15 cellular contexts compared by ENCODE assay signal in the genomic region with DNA sequence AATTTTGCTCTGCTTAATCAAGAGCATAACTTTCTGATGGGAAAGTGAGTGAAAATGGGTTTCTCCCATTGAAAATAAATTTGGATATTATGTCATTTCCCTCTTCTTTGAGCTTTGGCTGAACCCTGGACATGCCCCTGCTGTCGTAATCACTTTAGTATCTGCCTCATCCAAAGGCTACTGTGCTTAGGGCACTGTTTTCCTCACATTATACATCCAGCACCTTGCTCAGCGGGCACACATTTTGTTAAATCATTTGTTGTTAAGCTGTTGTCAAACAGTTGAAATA.
DNase-seq lines count a peak whose midpoint lies in the region; ATAC-seq and TF ChIP-seq lines count a peak whose summit lies in the region.
"Had no signal": no experiment of that assay in that cellular context is flagged by ENCODE, and none has a peak within 500 bp of the region (broad histone marks: within the 10 kb centered on the region; RNA-seq: fewer than 3 reads in every experiment).

No MANE protein-coding gene starts in this region.

- DNase-seq in Calu3 (no peak), colonic mucosa (peak; percentile 22), sciatic nerve (ENCODE audit: low spot score) (no peak), D341Med (ENCODE audit: low spot score) (no peak), nucleus accumbens (lab: John Stamatoyannopoulos, UW) (no peak), HT-29 (ENCODE audit: low spot score) (no peak)
- DNase-seq: CD4-positive, alpha-beta memory T cell; DMS79; NCI-H187; NCI-H2107; NCI-H510A; NCI-H748 treated with DMSO at 0.1 percent for 48 hours; Right ventricle myocardium superior had no signal

- intact Hi-C loops in Calu3 (cut with micrococcal nuclease; ENCODE audit: unreplicated experiment): loop anchor here (5.0 kb wide), 1 partner anchor 223 kb away; no protein-coding TSS in a partner anchor
- intact Hi-C loops in colonic mucosa (cut with DNase I): no loop called here
- intact Hi-C loops in sciatic nerve (cut with DNase I): no loop called here

- H3K4me1 ChIP-seq in colonic mucosa (peaks cover 4% of the 10 kb centered on the region), liver (ENCODE audit: control insufficient read depth in 4 of 4, insufficient read depth in 4 of 4, low read length in 3 of 4) (peaks cover 0 to 19% (median 13%) of the 10 kb centered on the region in 4 donors)

- peak; percentile 84 for ATAC-seq in sciatic nerve

- H3K4me3 Mint-ChIP-seq in Calu3 (ENCODE audit: low read depth, unreplicated experiment): no peak overlapping the region

- H3K4me1 Mint-ChIP-seq in Calu3 (ENCODE audit: low read depth, unreplicated experiment): peaks cover 42% of the 10 kb centered on the region

- H3K4me3 ChIP-seq in colonic mucosa (no peak overlapping the region), liver (ENCODE audit: low read depth in 1 of 3, low read length in 3 of 3) (peak overlapping the region in 2 of 3 donors; percentile 1 to 45)

- 38% methylated on average over 2 of the region's 2 CpGs for WGBS in liver

- H3K9me3 ChIP-seq in colonic mucosa (no peaks in the 10 kb centered on the region), liver (ENCODE audit: control insufficient read depth in 4 of 4, low read length in 3 of 4) (no peaks in the 10 kb centered on the region)

- peak; percentile 42 to 51 for TF ChIP-seq RAD21 in liver (IDR thresholded peaks at IDR 0.05)

- H3K27ac ChIP-seq in colonic mucosa (peak overlapping the region; percentile 60), liver (ENCODE audit: low read depth in 1 of 2, low read length in 2 of 2) (peak overlapping the region; percentile 70 to 76)
- H3K27ac ChIP-seq: KMS-11 had no signal

- CTCF ChIA-PET in Calu3 (lab: Charles Lee): no interaction called here

- H3K9ac ChIP-seq in colonic mucosa (ENCODE audit: low read depth in 2 of 2, low read length in 2 of 2) (peak overlapping the region in 1 of 2 donors; percentile 24), liver (ENCODE audit: low read depth in 1 of 2, low read length in 2 of 2) (peak overlapping the region in 1 of 2 donors; percentile 43)
- H3K9ac ChIP-seq: KMS-11 had no signal

- peak overlapping the region; percentile 37 for H3K27ac Mint-ChIP-seq in Calu3 (ENCODE audit: unreplicated experiment)

- H3K27me3 ChIP-seq in colonic mucosa (no peaks in the 10 kb centered on the region), liver (ENCODE audit: control insufficient read depth in 4 of 4, insufficient read depth in 4 of 4, low read length in 3 of 4) (no peaks in the 10 kb centered on the region)

- no peaks in the 10 kb centered on the region for H3K9me3 Mint-ChIP-seq in Calu3 (ENCODE audit: low read depth, unreplicated experiment)

- no TSS peak for BruUV-seq in Calu3 (replicated peaks; lab: Mats Ljungman, UMichigan)

- TF ChIP-seq CTCF in Calu3 (IDR thresholded peaks at IDR 0.05; ENCODE audit: unreplicated experiment) (no peak), colonic mucosa (IDR thresholded peaks at IDR 0.05) (no peak), liver (IDR thresholded peaks at IDR 0.05; ENCODE audit: low read depth, low read length, missing input control) (no peak)

- H3K36me3 Mint-ChIP-seq in Calu3 (ENCODE audit: insufficient read depth, unreplicated experiment): peaks cover 6% of the 10 kb centered on the region
- H3K36me3 Mint-ChIP-seq: CD4-positive, alpha-beta memory T cell had no signal

- no peaks in the 10 kb centered on the region for H3K36me3 ChIP-seq in colonic mucosa
- no peaks in the 10 kb centered on the region for H3K36me3 ChIP-seq in liver (ENCODE audit: control insufficient read depth in 4 of 4, insufficient read depth in 3 of 4, low read depth in 1 of 4, low read length in 3 of 4)

- no peaks in the 10 kb centered on the region for H3K27me3 Mint-ChIP-seq in Calu3 (ENCODE audit: unreplicated experiment)
- H3K27me3 Mint-ChIP-seq: CD4-positive, alpha-beta memory T cell had no signal

TF ChIP-seq in liver, 16 proteins besides CTCF, POLR2A, EP300 and RAD21:
- TF ChIP-seq EGR1 (IDR thresholded peaks at IDR 0.05; ENCODE audit: low read depth in 2 of 2): no peak
- peak; percentile 36 to 73 for TF ChIP-seq JUND (IDR thresholded peaks at IDR 0.05)
- no peak for TF ChIP-seq SP1 (IDR thresholded peaks at IDR 0.05)
- no peak for TF ChIP-seq GABPA (IDR thresholded peaks at IDR 0.05 in 1 of 2, conservative IDR thresholded peaks at IDR 0.05 in 1 of 2)
- TF ChIP-seq, protein P1, sequence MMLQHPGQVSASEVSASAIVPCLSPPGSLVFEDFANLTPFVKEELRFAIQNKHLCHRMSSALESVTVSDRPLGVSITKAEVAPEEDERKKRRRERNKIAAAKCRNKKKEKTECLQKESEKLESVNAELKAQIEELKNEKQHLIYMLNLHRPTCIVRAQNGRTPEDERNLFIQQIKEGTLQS (IDR thresholded peaks at IDR 0.05): no peak
- peak; percentile 18 for TF ChIP-seq FOXA2 (IDR thresholded peaks at IDR 0.05)
- peak; percentile 37 for TF ChIP-seq YY1 (IDR thresholded peaks at IDR 0.05)
- no peak for TF ChIP-seq NR2F2 (IDR thresholded peaks at IDR 0.05)
- TF ChIP-seq HNF4A (conservative IDR thresholded peaks at IDR 0.05): peak; percentile 2 to 83
- no peak for TF ChIP-seq TAF1 (conservative IDR thresholded peaks at IDR 0.05)
- no peak for TF ChIP-seq FOXA1 (IDR thresholded peaks at IDR 0.05)
- TF ChIP-seq, protein P2, sequence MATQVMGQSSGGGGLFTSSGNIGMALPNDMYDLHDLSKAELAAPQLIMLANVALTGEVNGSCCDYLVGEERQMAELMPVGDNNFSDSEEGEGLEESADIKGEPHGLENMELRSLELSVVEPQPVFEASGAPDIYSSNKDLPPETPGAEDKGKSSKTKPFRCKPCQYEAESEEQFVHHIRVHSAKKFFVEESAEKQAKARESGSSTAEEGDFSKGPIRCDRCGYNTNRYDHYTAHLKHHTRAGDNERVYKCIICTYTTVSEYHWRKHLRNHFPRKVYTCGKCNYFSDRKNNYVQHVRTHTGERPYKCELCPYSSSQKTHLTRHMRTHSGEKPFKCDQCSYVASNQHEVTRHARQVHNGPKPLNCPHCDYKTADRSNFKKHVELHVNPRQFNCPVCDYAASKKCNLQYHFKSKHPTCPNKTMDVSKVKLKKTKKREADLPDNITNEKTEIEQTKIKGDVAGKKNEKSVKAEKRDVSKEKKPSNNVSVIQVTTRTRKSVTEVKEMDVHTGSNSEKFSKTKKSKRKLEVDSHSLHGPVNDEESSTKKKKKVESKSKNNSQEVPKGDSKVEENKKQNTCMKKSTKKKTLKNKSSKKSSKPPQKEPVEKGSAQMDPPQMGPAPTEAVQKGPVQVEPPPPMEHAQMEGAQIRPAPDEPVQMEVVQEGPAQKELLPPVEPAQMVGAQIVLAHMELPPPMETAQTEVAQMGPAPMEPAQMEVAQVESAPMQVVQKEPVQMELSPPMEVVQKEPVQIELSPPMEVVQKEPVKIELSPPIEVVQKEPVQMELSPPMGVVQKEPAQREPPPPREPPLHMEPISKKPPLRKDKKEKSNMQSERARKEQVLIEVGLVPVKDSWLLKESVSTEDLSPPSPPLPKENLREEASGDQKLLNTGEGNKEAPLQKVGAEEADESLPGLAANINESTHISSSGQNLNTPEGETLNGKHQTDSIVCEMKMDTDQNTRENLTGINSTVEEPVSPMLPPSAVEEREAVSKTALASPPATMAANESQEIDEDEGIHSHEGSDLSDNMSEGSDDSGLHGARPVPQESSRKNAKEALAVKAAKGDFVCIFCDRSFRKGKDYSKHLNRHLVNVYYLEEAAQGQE (IDR thresholded peaks at IDR 0.05): no peak
- TF ChIP-seq, protein P3, sequence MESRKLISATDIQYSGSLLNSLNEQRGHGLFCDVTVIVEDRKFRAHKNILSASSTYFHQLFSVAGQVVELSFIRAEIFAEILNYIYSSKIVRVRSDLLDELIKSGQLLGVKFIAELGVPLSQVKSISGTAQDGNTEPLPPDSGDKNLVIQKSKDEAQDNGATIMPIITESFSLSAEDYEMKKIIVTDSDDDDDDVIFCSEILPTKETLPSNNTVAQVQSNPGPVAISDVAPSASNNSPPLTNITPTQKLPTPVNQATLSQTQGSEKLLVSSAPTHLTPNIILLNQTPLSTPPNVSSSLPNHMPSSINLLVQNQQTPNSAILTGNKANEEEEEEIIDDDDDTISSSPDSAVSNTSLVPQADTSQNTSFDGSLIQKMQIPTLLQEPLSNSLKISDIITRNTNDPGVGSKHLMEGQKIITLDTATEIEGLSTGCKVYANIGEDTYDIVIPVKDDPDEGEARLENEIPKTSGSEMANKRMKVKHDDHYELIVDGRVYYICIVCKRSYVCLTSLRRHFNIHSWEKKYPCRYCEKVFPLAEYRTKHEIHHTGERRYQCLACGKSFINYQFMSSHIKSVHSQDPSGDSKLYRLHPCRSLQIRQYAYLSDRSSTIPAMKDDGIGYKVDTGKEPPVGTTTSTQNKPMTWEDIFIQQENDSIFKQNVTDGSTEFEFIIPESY (IDR thresholded peaks at IDR 0.05): no peak
- TF ChIP-seq RXRA (IDR thresholded peaks at IDR 0.05): peak; percentile 67 to 86
- TF ChIP-seq, protein P4, sequence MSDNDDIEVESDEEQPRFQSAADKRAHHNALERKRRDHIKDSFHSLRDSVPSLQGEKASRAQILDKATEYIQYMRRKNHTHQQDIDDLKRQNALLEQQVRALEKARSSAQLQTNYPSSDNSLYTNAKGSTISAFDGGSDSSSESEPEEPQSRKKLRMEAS (IDR thresholded peaks at IDR 0.05): peak; percentile 52
